Comparison of ENCODE assay signal across 10 cellular contexts in the genomic region with DNA sequence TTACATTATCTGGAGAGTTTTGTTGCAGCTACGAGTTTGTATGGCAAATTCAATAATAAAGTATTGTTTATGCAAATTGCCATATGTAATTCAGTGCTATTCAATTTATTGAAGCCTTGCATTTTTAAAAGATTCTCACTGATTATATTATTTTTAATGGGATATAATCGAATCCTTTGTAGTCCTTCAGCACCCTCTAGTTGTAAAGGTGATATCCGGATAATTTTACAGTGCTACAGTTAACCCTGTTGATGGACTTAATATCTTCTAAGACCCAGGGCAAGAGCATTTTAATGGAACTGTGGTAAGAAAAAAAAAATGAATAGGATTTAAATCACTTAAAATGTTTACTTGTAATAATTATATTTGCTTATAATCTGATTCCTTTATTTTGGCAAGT. TPM values are rescaled to one million over a fixed set of nuclear protein-coding genes. Genes with fewer than 3 reads are reported as not detected.
DNase-seq lines count a peak whose midpoint lies in the region; FAIRE-seq and TF ChIP-seq lines count a peak whose summit lies in the region.
"Had no signal": no experiment of that assay in that cellular context is flagged by ENCODE, and none has a peak within 500 bp of the region (broad histone marks: within the 10 kb centered on the region; RNA-seq: fewer than 3 reads in every experiment).

No MANE protein-coding gene starts in this region.

- H3K27me3 ChIP-seq in mesendoderm (ENCODE audit: insufficient read depth, low read length, poor library complexity): no peaks in the 10 kb centered on the region

- no peaks in the 10 kb centered on the region for H3K79me2 ChIP-seq in mesendoderm (ENCODE audit: control insufficient read depth, insufficient read depth, low read length)

- FAIRE-seq in D721Med (lab: Jason Lieb, UNC): no peak

- H2BK120ac ChIP-seq in mesendoderm (ENCODE audit: low read depth, low read length): no peak overlapping the region

- H3K27ac ChIP-seq in mesendoderm (ENCODE audit: low read depth, low read length): no peak overlapping the region

- H3K4me1 Mint-ChIP-seq in brain: peaks cover 8% of the 10 kb centered on the region
- no peaks in the 10 kb centered on the region for H3K4me1 Mint-ChIP-seq in activated CD4-positive, alpha-beta memory T cell treated with anti-CD3 and anti-CD28 coated beads for 36 hours (ENCODE audit: low read depth)

- no CpG with 5 or more reads among the region's 3 CpGs for WGBS in mesendoderm (ENCODE audit: extremely low coverage, insufficient coverage, low lambda C conversion rate)

- no peak overlapping the region for H3K9ac ChIP-seq in mesendoderm (ENCODE audit: low read length)

- no peak overlapping the region for H4K8ac ChIP-seq in mesendoderm (ENCODE audit: low read depth, low read length)

- TF ChIP-seq CTCF in D721Med (IDR thresholded peaks at IDR 0.05; ENCODE audit: insufficient read depth, missing control alignments) (peak; percentile 33), brain (conservative IDR thresholded peaks at IDR 0.05) (peak; percentile 35 to 38)

- POLR2A ChIA-PET in activated CD4-positive, alpha-beta memory T cell treated with anti-CD3 and anti-CD28 coated beads for 36 hours (lab: Charles Lee): no interaction called here

- no peak overlapping the region for H3K56ac ChIP-seq in mesendoderm (ENCODE audit: low read length)

- CTCF ChIA-PET in activated CD4-positive, alpha-beta memory T cell treated with anti-CD3 and anti-CD28 coated beads for 36 hours (lab: Charles Lee): no interaction called here

- no peak overlapping the region for H2BK15ac ChIP-seq in mesendoderm (replicated peaks; ENCODE audit: low read depth)

- H3K4me3 Mint-ChIP-seq in brain: no peak overlapping the region
- no peak overlapping the region for H3K4me3 Mint-ChIP-seq in activated CD4-positive, alpha-beta memory T cell treated with anti-CD3 and anti-CD28 coated beads for 36 hours

- no peak overlapping the region for H3K4me3 ChIP-seq in mesendoderm (ENCODE audit: low read length)

- no peak overlapping the region for H4K5ac ChIP-seq in mesendoderm (ENCODE audit: low read length)

- no peaks in the 10 kb centered on the region for H3K4me1 ChIP-seq in mesendoderm (ENCODE audit: control insufficient read depth, low read depth, low read length)

- peaks cover 3% of the 10 kb centered on the region for H3K27me3 Mint-ChIP-seq in brain
- no peaks in the 10 kb centered on the region for H3K27me3 Mint-ChIP-seq in activated CD4-positive, alpha-beta memory T cell treated with anti-CD3 and anti-CD28 coated beads for 36 hours

- no peak overlapping the region for H3K27ac Mint-ChIP-seq in brain
- no peak overlapping the region for H3K27ac Mint-ChIP-seq in activated CD4-positive, alpha-beta memory T cell treated with anti-CD3 and anti-CD28 coated beads for 36 hours

- peaks cover 0 to 2% (median 0%) of the 10 kb centered on the region in 5 experiments for H3K9me3 Mint-ChIP-seq in brain
- H3K9me3 Mint-ChIP-seq in activated CD4-positive, alpha-beta memory T cell treated with anti-CD3 and anti-CD28 coated beads for 36 hours: no peaks in the 10 kb centered on the region

- H3K36me3 Mint-ChIP-seq in brain: peaks cover 3% of the 10 kb centered on the region
- no peaks in the 10 kb centered on the region for H3K36me3 Mint-ChIP-seq in activated CD4-positive, alpha-beta memory T cell treated with anti-CD3 and anti-CD28 coated beads for 36 hours

- H3K36me3 ChIP-seq in mesendoderm (ENCODE audit: control insufficient read depth, insufficient read depth, low read length): no peaks in the 10 kb centered on the region

- no peak overlapping the region for H3K23ac ChIP-seq in mesendoderm (ENCODE audit: low read length)

- H3K4ac ChIP-seq in mesendoderm (ENCODE audit: low read depth, low read length): no peak overlapping the region

- no peak overlapping the region for H2BK5ac ChIP-seq in mesendoderm (ENCODE audit: low read length)

- no peak overlapping the region for H2AK5ac ChIP-seq in mesendoderm (ENCODE audit: low read length)

- H3K18ac ChIP-seq in mesendoderm (ENCODE audit: low read length): no peak overlapping the region

- DNase-seq in D721Med (ENCODE audit: insufficient read length, low spot score) (no peak), LHCN-M2 (ENCODE audit: low read depth) (peak; percentile 29), mesendoderm (peak; percentile 2), SW 1271 (lab: John Stamatoyannopoulos, UW) (no peak), NCI-H2081 treated with DMSO at 0.1 percent for 48 hours (lab: John Stamatoyannopoulos, UW) (no peak), erythroblast (lab: John Stamatoyannopoulos, UW) (no peak)
- no peak for DNase-seq in activated CD4-positive, alpha-beta memory T cell treated with anti-CD3 and anti-CD28 coated beads for 36 hours
- DNase-seq: activated CD4-positive, alpha-beta T cell treated with anti-CD3 and anti-CD28 coated beads for 1 hour; KBM-7 had no signal

- no peaks in the 10 kb centered on the region for H3K79me1 ChIP-seq in mesendoderm (ENCODE audit: low read length)

- TF ChIP-seq POLR2A in erythroblast (IDR thresholded peaks at IDR 0.05; ENCODE audit: low read length): no peak

- H3K4me2 ChIP-seq in mesendoderm (ENCODE audit: low read length): no peak overlapping the region

- intact Hi-C loops in activated CD4-positive, alpha-beta memory T cell treated with anti-CD3 and anti-CD28 coated beads for 36 hours (cut with micrococcal nuclease): no loop called here

RNA-seq across cellular contexts. Expression of a gene that starts 48.5 kb away (rescaled TPM):
- not detected in 2 replicates for total RNA-seq in LHCN-M2 (2014; rRNA removed)
- polyA plus RNA-seq in LHCN-M2 (2012): not detected
- 4.2 TPM for polyA plus RNA-seq in brain (ENCODE audit: insufficient read depth, low read depth, low replicate concordance)
- polyA plus RNA-seq in mesendoderm (2013, experiment 1 of 2): not detected
- polyA plus RNA-seq in mesendoderm (2013, experiment 2 of 2): 0.01 TPM
- not detected for total RNA-seq in activated CD4-positive, alpha-beta memory T cell treated with anti-CD3 and anti-CD28 coated beads for 36 hours

Comparison
In these comparisons a context has a peak if more than half of its experiments do, and no peak if none do; other contexts are left out.
1. DNase-seq: peak in LHCN-M2 (single experiment) and mesendoderm (single experiment); none in D721Med (single experiment), SW 1271 (0 of 2), NCI-H2081 treated with DMSO at 0.1 percent for 48 hours (single experiment), activated CD4-positive, alpha-beta memory T cell treated with anti-CD3 and anti-CD28 coated beads for 36 hours (single experiment) and erythroblast (0 of 2).